In the genomic region with DNA sequence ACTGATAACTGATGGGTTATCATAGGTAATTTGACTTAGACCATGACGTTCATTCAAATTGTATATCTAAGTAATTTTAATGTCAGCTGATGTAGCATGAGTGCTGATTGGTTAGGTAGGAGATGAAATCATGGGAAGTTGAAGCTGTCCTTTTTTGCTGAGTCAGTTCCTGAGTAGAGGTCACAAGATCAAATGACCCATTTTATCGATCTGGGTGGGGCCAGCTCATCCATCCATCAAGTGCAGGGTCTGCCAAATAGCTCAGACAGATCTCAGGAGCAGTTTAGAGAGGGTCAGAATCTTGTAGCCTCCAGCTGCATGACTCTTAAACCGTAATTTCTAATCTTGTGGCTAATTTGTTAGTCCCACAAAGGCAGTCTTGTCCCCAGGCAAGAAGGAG, we compare ENCODE assay signal across 3 cellular contexts.
A peak's percentile ranks its signal among the peaks of the same experiment; 100 is the strongest.
TF ChIP-seq lines count a peak whose summit lies in the region.

No MANE protein-coding gene starts in this region.

TF ChIP-seq in SK-N-SH, 30 proteins besides CTCF, POLR2A, EP300 and RAD21:
- TF ChIP-seq CHD2 (IDR thresholded peaks at IDR 0.05; ENCODE audit: low read length, partially characterized antibody): no peak
- TF ChIP-seq POLR2AphosphoS5 (IDR thresholded peaks at IDR 0.05; ENCODE audit: low read depth, low read length): no peak

TF ChIP-seq in SK-N-SH treated with all-trans-retinoic acid at 6 μM for 48 hours, 23 proteins besides CTCF, POLR2A, EP300 and RAD21:
- TF ChIP-seq ZFP3 (CRISPR knock-in tag; IDR thresholded peaks at IDR 0.05) (no peak), ESRRG (CRISPR knock-in tag; IDR thresholded peaks at IDR 0.05) (no peak), ZFP30 (CRISPR knock-in tag; IDR thresholded peaks at IDR 0.05) (no peak), ZNF565 (CRISPR knock-in tag; conservative IDR thresholded peaks at IDR 0.05; ENCODE audit: low read depth) (no peak), GLIS3 (CRISPR knock-in tag; IDR thresholded peaks at IDR 0.05) (no peak), TOX (CRISPR knock-in tag; IDR thresholded peaks at IDR 0.05; ENCODE audit: borderline replicate concordance) (no peak)
TF ChIP-seq in SK-N-SH treated with all-trans-retinoic acid at 6 μM for 48 hours: peak in this region for 0.

TF ChIP-seq in H1, 55 proteins besides CTCF, POLR2A, EP300 and RAD21:
- TF ChIP-seq FOSL1 (IDR thresholded peaks at IDR 0.05; ENCODE audit: insufficient read depth, low read depth, low read length) (no peak), MAFK (IDR thresholded peaks at IDR 0.05; ENCODE audit: low read depth, low read length) (peak; percentile 68), SP4 (IDR thresholded peaks at IDR 0.05; ENCODE audit: low read length) (no peak)
TF ChIP-seq in H1: peak in this region for 1.
